Comparison of ENCODE assay signal across 8 cellular contexts in the genomic region with DNA sequence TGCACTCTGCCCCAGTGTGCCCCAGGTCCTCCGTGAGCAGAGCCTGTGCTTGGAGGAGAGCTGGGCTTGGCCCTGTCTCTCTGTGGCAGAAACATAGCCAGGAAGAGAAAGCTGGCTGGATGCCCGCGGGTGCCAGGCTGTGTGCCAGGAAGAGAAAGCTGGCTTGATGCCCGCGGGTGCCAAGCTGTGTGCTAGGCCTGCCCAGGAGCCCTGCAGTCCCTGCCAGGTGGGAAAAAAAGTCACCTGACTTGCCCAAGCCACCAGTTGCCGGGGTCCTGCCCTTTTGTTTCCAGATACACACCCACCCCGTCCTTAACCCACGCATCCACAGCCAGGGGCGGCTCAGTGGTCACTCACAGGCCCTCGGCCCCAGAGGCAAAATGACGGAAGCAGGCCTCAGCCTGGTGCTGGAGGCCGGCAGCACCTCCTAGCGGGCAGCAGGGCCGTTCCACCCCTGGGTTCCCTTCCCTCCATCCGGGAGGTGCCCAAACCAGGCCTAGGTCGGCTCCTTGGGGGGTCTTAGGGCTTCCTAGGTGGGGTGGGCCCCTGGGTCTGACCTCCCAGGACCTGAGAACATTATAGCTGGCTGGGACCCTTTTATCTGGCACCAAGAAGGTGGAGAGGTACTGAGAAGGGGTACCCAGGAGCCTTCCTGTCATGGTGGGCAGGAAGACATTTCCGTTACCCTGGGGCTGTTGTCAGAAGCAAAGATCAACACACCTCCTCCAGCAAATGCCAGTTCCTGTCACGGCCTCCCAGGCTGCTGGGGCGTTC. TPM values are rescaled to one million over a fixed set of nuclear protein-coding genes. Genes with fewer than 3 reads are reported as not detected.
A peak's percentile ranks its signal among the peaks of the same experiment; 100 is the strongest.
DNase-seq lines count a peak whose midpoint lies in the region; ATAC-seq and TF ChIP-seq lines count a peak whose summit lies in the region.

No MANE protein-coding gene starts in this region.

- H4K20me1 ChIP-seq in smooth muscle cell (ENCODE audit: low read depth), result no peaks in the 10 kb centered on the region

- no peak overlapping the region for H2AFZ ChIP-seq in smooth muscle cell (ENCODE audit: low read depth)

- no peak overlapping the region for H3K4me2 ChIP-seq in smooth muscle cell

- H3K4me1 ChIP-seq in duodenal mucosa (ENCODE audit: control insufficient read depth in 1 of 2, insufficient read depth in 2 of 2, low read length in 2 of 2) (peaks cover 38 to 40% of the 10 kb centered on the region in 2 donors), smooth muscle cell (ENCODE audit: low read depth) (peaks cover 9% of the 10 kb centered on the region)

- H3K4me3 ChIP-seq in duodenal mucosa (ENCODE audit: low read depth in 1 of 2, low read length in 2 of 2) (peak overlapping the region in 1 of 2 donors; percentile 16), smooth muscle cell (no peak overlapping the region)

- no peaks in the 10 kb centered on the region for H3K27me3 Mint-ChIP-seq in activated CD4-positive, alpha-beta T cell treated with anti-CD3 and anti-CD28 coated beads for 36 hours
- no peaks in the 10 kb centered on the region for H3K27me3 Mint-ChIP-seq in naive thymus-derived CD8-positive, alpha-beta T cell

- no peaks in the 10 kb centered on the region for H3K9me3 ChIP-seq in duodenal mucosa (ENCODE audit: control insufficient read depth in 1 of 2, low read length in 2 of 2)
- H3K9me3 ChIP-seq in smooth muscle cell (replicated peaks; ENCODE audit: low read depth), result no peaks in the 10 kb centered on the region

- POLR2A ChIA-PET in activated CD4-positive, alpha-beta T cell treated with anti-CD3 and anti-CD28 coated beads for 36 hours (lab: Charles Lee), result interaction anchor here (0.9 kb wide), 1 partner anchor 9 kb away, joined by 3 read pairs; the partner anchor contains the start of gene ITGB2
- POLR2A ChIA-PET in naive thymus-derived CD8-positive, alpha-beta T cell (lab: Charles Lee), result interaction anchor here (1.0 to 16.7 kb wide), 11 partner anchors 8 to 401 kb away, joined by 3 to 703 read pairs (median 10); partner anchors contain the start of genes ITGB2, PTTG1IP and SLX9

- in situ Hi-C loops in G401 (cut with HindIII; ENCODE audit: low sequenced_read_pairs), result no loop called here

- H3K9ac ChIP-seq in duodenal mucosa (ENCODE audit: low read depth in 1 of 2, low read length in 2 of 2) (peak overlapping the region; percentile 33 to 43), smooth muscle cell (ENCODE audit: low read depth) (no peak overlapping the region)

- no peaks in the 10 kb centered on the region for H3F3A ChIP-seq in smooth muscle cell (ENCODE audit: low read depth)

- peaks cover 79% of the 10 kb centered on the region for H3K4me1 Mint-ChIP-seq in activated CD4-positive, alpha-beta T cell treated with anti-CD3 and anti-CD28 coated beads for 36 hours
- peaks cover 38 to 89% (median 80%) of the 10 kb centered on the region in 4 donors for H3K4me1 Mint-ChIP-seq in naive thymus-derived CD8-positive, alpha-beta T cell

- H3K27ac ChIP-seq in duodenal mucosa (ENCODE audit: low read depth, low read length) (peak overlapping the region; percentile 67), smooth muscle cell (ENCODE audit: low read depth) (no peak overlapping the region)

- H3K27me3 ChIP-seq in duodenal mucosa (ENCODE audit: control insufficient read depth in 1 of 2, insufficient read depth in 2 of 2, low read length in 2 of 2), result no peaks in the 10 kb centered on the region
- no peaks in the 10 kb centered on the region for H3K27me3 ChIP-seq in smooth muscle cell (ENCODE audit: low read depth)

- H3K4me3 Mint-ChIP-seq in activated CD4-positive, alpha-beta T cell treated with anti-CD3 and anti-CD28 coated beads for 36 hours, result peak overlapping the region; percentile 64
- H3K4me3 Mint-ChIP-seq in naive thymus-derived CD8-positive, alpha-beta T cell, result peak overlapping the region; percentile 63 to 91 (median 78)

- H3K27ac Mint-ChIP-seq in activated CD4-positive, alpha-beta T cell treated with anti-CD3 and anti-CD28 coated beads for 36 hours, result peak overlapping the region; percentile 98
- peak overlapping the region; percentile 89 to 98 (median 95) for H3K27ac Mint-ChIP-seq in naive thymus-derived CD8-positive, alpha-beta T cell

- H3K79me2 ChIP-seq in smooth muscle cell (ENCODE audit: low read depth), result no peaks in the 10 kb centered on the region

- peak; percentile 92 for DNase-seq in G401 (ENCODE audit: low spot score)
- DNase-seq in NCI-H1105 treated with DMSO at 0.1 percent for 48 hours (lab: John Stamatoyannopoulos, UW), result peak; percentile 87
- peak; percentile 77 for DNase-seq in activated CD4-positive, alpha-beta T cell treated with anti-CD3 and anti-CD28 coated beads for 36 hours
- DNase-seq in naive thymus-derived CD8-positive, alpha-beta T cell, result peak; percentile 55 to 85 (median 73)
- no peak for DNase-seq in GOT3 (lab: John Stamatoyannopoulos, UW)
- no peak for DNase-seq in smooth muscle cell (lab: John Stamatoyannopoulos, UW; ENCODE audit: unreplicated experiment)

- peak; percentile 70 for ATAC-seq in activated CD4-positive, alpha-beta T cell treated with anti-CD3 and anti-CD28 coated beads for 36 hours
- ATAC-seq in naive thymus-derived CD8-positive, alpha-beta T cell, result peak; percentile 69 to 82
- ATAC-seq in HG02884 (IDR thresholded peaks at IDR 0.05; ENCODE audit: unreplicated experiment), result no peak

- 94% methylated on average over 19 of the region's 19 CpGs for WGBS in smooth muscle cell (ENCODE audit: low lambda C conversion rate)

- CTCF ChIA-PET in activated CD4-positive, alpha-beta T cell treated with anti-CD3 and anti-CD28 coated beads for 36 hours (lab: Charles Lee), result interaction anchor here (0.9 to 2.0 kb wide), 6 partner anchors 9 to 111 kb away, joined by 3 to 9 read pairs (median 5); partner anchors contain the start of gene ITGB2

- peaks cover 31% of the 10 kb centered on the region for H3K36me3 Mint-ChIP-seq in activated CD4-positive, alpha-beta T cell treated with anti-CD3 and anti-CD28 coated beads for 36 hours (ENCODE audit: low read depth)
- peaks cover 0 to 26% (median 7%) of the 10 kb centered on the region in 3 donors for H3K36me3 Mint-ChIP-seq in naive thymus-derived CD8-positive, alpha-beta T cell

- intact Hi-C loops in activated CD4-positive, alpha-beta T cell treated with anti-CD3 and anti-CD28 coated beads for 36 hours (cut with DNase I, micrococcal nuclease), result loop anchor here (1.0 to 5.0 kb wide), 5 partner anchors 9 to 34 kb away; partner anchors contain the start of gene ITGB2 (in 1 of the 2)

- H3K36me3 ChIP-seq in duodenal mucosa (ENCODE audit: control insufficient read depth in 1 of 2, insufficient read depth in 2 of 2, low read length in 2 of 2), result no peaks in the 10 kb centered on the region
- H3K36me3 ChIP-seq in smooth muscle cell (ENCODE audit: low read depth), result no peaks in the 10 kb centered on the region

- no peaks in the 10 kb centered on the region for H3K9me3 Mint-ChIP-seq in activated CD4-positive, alpha-beta T cell treated with anti-CD3 and anti-CD28 coated beads for 36 hours (ENCODE audit: low read depth)
- no peaks in the 10 kb centered on the region for H3K9me3 Mint-ChIP-seq in naive thymus-derived CD8-positive, alpha-beta T cell

- no peak for TF ChIP-seq CTCF in smooth muscle cell (IDR thresholded peaks at IDR 0.05; ENCODE audit: borderline replicate concordance, insufficient read depth, poor library complexity, severe bottlenecking)

RNA-seq across cellular contexts. Expression of gene ITGB2, which starts 9.1 kb away (rescaled TPM):
- not detected in 2 replicates for total RNA-seq in G401 (2014; rRNA removed; shearing (Covaris generic))
- 100 to 1,000 TPM; 217 to 250 TPM for total RNA-seq in activated CD4-positive, alpha-beta T cell treated with anti-CD3 and anti-CD28 coated beads for 36 hours
- total RNA-seq in naive thymus-derived CD8-positive, alpha-beta T cell, result 100 to 1,000 TPM; 177 to 180 TPM
- polyA plus RNA-seq in naive thymus-derived CD8-positive, alpha-beta T cell, result 100 to 1,000 TPM; 423 to 549 (median 524) TPM
- total RNA-seq in smooth muscle cell, result 0.18 TPM in 1 of 2 replicates, not detected in the other
- polyA plus RNA-seq in smooth muscle cell, result 0.86 and 1.0 TPM in 2 replicates

RNA-seq across cellular contexts. Expression of gene SLX9, which starts 28.3 kb away (rescaled TPM):
- 48.2 and 77.4 TPM in 2 replicates for total RNA-seq in G401 (2014; rRNA removed; shearing (Covaris generic))
- total RNA-seq in activated CD4-positive, alpha-beta T cell treated with anti-CD3 and anti-CD28 coated beads for 36 hours, result 10 to 100 TPM; 60.8 to 68.8 TPM
- 10 to 100 TPM; 23.5 to 27.9 TPM for total RNA-seq in naive thymus-derived CD8-positive, alpha-beta T cell
- 10 to 100 TPM; 11.7 to 13.5 (median 12.1) TPM for polyA plus RNA-seq in naive thymus-derived CD8-positive, alpha-beta T cell
- 13.9 and 15.9 TPM in 2 replicates for total RNA-seq in smooth muscle cell
- 26.6 and 32.7 TPM in 2 replicates for polyA plus RNA-seq in smooth muscle cell

RNA-seq across cellular contexts. Expression of gene PTTG1IP, which starts 38.1 kb away (rescaled TPM):
- 172 and 243 TPM in 2 replicates for total RNA-seq in G401 (2014; rRNA removed; shearing (Covaris generic))
- 10 to 100 TPM; 34.8 to 44.3 TPM for total RNA-seq in activated CD4-positive, alpha-beta T cell treated with anti-CD3 and anti-CD28 coated beads for 36 hours
- total RNA-seq in naive thymus-derived CD8-positive, alpha-beta T cell, result 10 to 100 TPM; 62.0 to 68.7 TPM
- polyA plus RNA-seq in naive thymus-derived CD8-positive, alpha-beta T cell, result 10 to 100 TPM; 42.4 to 54.1 (median 44.3) TPM
- total RNA-seq in smooth muscle cell, result 331 and 369 TPM in 2 replicates
- 314 and 340 TPM in 2 replicates for polyA plus RNA-seq in smooth muscle cell

Comparison
In these comparisons a context has a peak if more than half of its experiments do, and no peak if none do; other contexts are left out.
1. DNase-seq: peak in G401 (single experiment), NCI-H1105 treated with DMSO at 0.1 percent for 48 hours (single experiment), activated CD4-positive, alpha-beta T cell treated with anti-CD3 and anti-CD28 coated beads for 36 hours (single experiment) and naive thymus-derived CD8-positive, alpha-beta T cell (10 of 10); none in GOT3 (single experiment) and smooth muscle cell (single experiment).
2. RNA of gene ITGB2, which starts 9.1 kb away (total RNA-seq): 217 to 250 TPM in activated CD4-positive, alpha-beta T cell treated with anti-CD3 and anti-CD28 coated beads for 36 hours and 177 to 180 TPM in naive thymus-derived CD8-positive, alpha-beta T cell; 0.18 TPM in smooth muscle cell and not detected in G401; every median in the first group is over 100 times any median in the second.